7 cellular contexts compared by ENCODE assay signal in genomic region chr10:79274279-79275104, GRCh38.
A peak's percentile ranks its signal among the peaks of the same experiment; 100 is the strongest.
DNase-seq lines count a peak whose midpoint lies in the region; ATAC-seq lines count a peak whose summit lies in the region.

No MANE protein-coding gene starts in this region.

- peak; percentile 77 for DNase-seq in NCI-H2227 (lab: John Stamatoyannopoulos, UW; ENCODE audit: unreplicated experiment)
- no peak for DNase-seq in effector memory CD8-positive, alpha-beta T cell
- peak; percentile 83 for DNase-seq in middle frontal gyrus (ENCODE audit: extremely low spot score, low spot score)
- DNase-seq in NCI-H2196 (lab: John Stamatoyannopoulos, UW; ENCODE audit: unreplicated experiment): no peak
- DNase-seq in NCI-H187 treated with DMSO at 0.1 percent for 48 hours (lab: John Stamatoyannopoulos, UW): no peak

- no peaks in the 10 kb centered on the region for H3K27me3 Mint-ChIP-seq in effector memory CD8-positive, alpha-beta T cell

- H3K9me3 Mint-ChIP-seq in effector memory CD8-positive, alpha-beta T cell: no peaks in the 10 kb centered on the region

- H3K27ac Mint-ChIP-seq in effector memory CD8-positive, alpha-beta T cell: peak overlapping the region; percentile 67 to 80

- peak overlapping the region; percentile 38 for H3K27ac ChIP-seq in urinary bladder (ENCODE audit: low read depth)

- no peak for ATAC-seq in effector memory CD8-positive, alpha-beta T cell (replicated peaks)
- ATAC-seq in GM18511 (IDR thresholded peaks at IDR 0.05; ENCODE audit: unreplicated experiment): no peak

- H3K4me3 Mint-ChIP-seq in effector memory CD8-positive, alpha-beta T cell: no peak overlapping the region

- no peaks in the 10 kb centered on the region for H3K36me3 ChIP-seq in urinary bladder (ENCODE audit: insufficient read depth)

- peaks cover 3% of the 10 kb centered on the region for H3K4me1 ChIP-seq in urinary bladder (ENCODE audit: insufficient read depth)

- peaks cover 15 to 22% of the 10 kb centered on the region in 2 donors for H3K4me1 Mint-ChIP-seq in effector memory CD8-positive, alpha-beta T cell (ENCODE audit: low read depth in 2 of 2)

- WGBS in urinary bladder: 31% methylated on average over 32 of the region's 32 CpGs

- no peak overlapping the region for H3K4me3 ChIP-seq in urinary bladder (ENCODE audit: low read depth, low read length)

- H3K36me3 Mint-ChIP-seq in effector memory CD8-positive, alpha-beta T cell (ENCODE audit: insufficient read depth): peaks cover 3% of the 10 kb centered on the region

Comparison
In these comparisons a context has a peak if more than half of its experiments do, and no peak if none do; other contexts are left out.
1. DNase-seq: peak in NCI-H2227 (single experiment) and middle frontal gyrus (single experiment); none in effector memory CD8-positive, alpha-beta T cell (0 of 3), NCI-H2196 (single experiment) and NCI-H187 treated with DMSO at 0.1 percent for 48 hours (single experiment).